In genomic region chr7:139043823-139044812, GRCh38 we compare ENCODE assay signal across 8 cellular contexts. TPM values are rescaled to one million over a fixed set of nuclear protein-coding genes. Genes with fewer than 3 reads are reported as not detected.
DNase-seq lines count a peak whose midpoint lies in the region; ATAC-seq and TF ChIP-seq lines count a peak whose summit lies in the region.

No MANE protein-coding gene starts in this region.

- peak overlapping the region; percentile 65 for H3K27ac Mint-ChIP-seq in activated T-helper 17 cell treated with anti-CD3 and anti-CD28 coated beads, Interleukin-2, amount 50 U/mL, for 72 hours

- peaks cover 44% of the 10 kb centered on the region for H3K4me1 Mint-ChIP-seq in activated T-helper 17 cell treated with anti-CD3 and anti-CD28 coated beads, Interleukin-2, amount 50 U/mL, for 72 hours

- TF ChIP-seq CTCF in heart left ventricle (IDR thresholded peaks at IDR 0.05) (no peak), testis (IDR thresholded peaks at IDR 0.05) (no peak)

- H3K27me3 ChIP-seq in heart left ventricle, result no peaks in the 10 kb centered on the region
- no peaks in the 10 kb centered on the region for H3K27me3 ChIP-seq in testis
- no peaks in the 10 kb centered on the region for H3K27me3 ChIP-seq in MG63

- 70 to 79% (median 75%) methylated on average over 14 of the region's 14 CpGs for WGBS in heart left ventricle, 4 donors
- WGBS in testis, 2 donors, result 82 to 85% methylated on average over 14 of the region's 14 CpGs

- H3K9me3 Mint-ChIP-seq in activated T-helper 17 cell treated with anti-CD3 and anti-CD28 coated beads, Interleukin-2, amount 50 U/mL, for 72 hours, result no peaks in the 10 kb centered on the region

- DNase-seq in NCI-H748 treated with DMSO at 0.1 percent for 48 hours (lab: John Stamatoyannopoulos, UW) (peak; percentile 87), heart left ventricle (no peak), testis (no peak), SIG-M5 treated with dmso at 0.1 percent for 504 hours (lab: John Stamatoyannopoulos, UW; ENCODE audit: unreplicated experiment) (no peak), MG63 (no peak)
- DNase-seq in stimulated activated CD4-positive, alpha-beta T cell treated with anti-CD3 and anti-CD28 coated beads, Interleukin-12 subunit alpha, Interleukin-12 subunit beta, amount 100 ng/mL, for 48 hours (ENCODE audit: low read depth in 2 of 3, low spot score in 1 of 3), result peak; percentile 44 to 60 (median 58)

- peak; percentile 48 for ATAC-seq in GM18498 (IDR thresholded peaks at IDR 0.05; ENCODE audit: unreplicated experiment)
- ATAC-seq in activated T-helper 17 cell treated with anti-CD3 and anti-CD28 coated beads, Interleukin-2, amount 50 U/mL, for 72 hours (replicated peaks), result peak; percentile 66
- ATAC-seq in heart left ventricle, result no peak

- no peaks in the 10 kb centered on the region for H3K27me3 Mint-ChIP-seq in activated T-helper 17 cell treated with anti-CD3 and anti-CD28 coated beads, Interleukin-2, amount 50 U/mL, for 72 hours

- H3K36me3 Mint-ChIP-seq in activated T-helper 17 cell treated with anti-CD3 and anti-CD28 coated beads, Interleukin-2, amount 50 U/mL, for 72 hours (ENCODE audit: low read depth), result peaks cover 63% of the 10 kb centered on the region

- H3K36me3 ChIP-seq in heart left ventricle, result peaks cover 0 to 54% (median 37%) of the 10 kb centered on the region in 9 donors
- no peaks in the 10 kb centered on the region for H3K36me3 ChIP-seq in testis (ENCODE audit: low read depth, missing control alignments)
- H3K36me3 ChIP-seq in MG63, result peaks cover 31% of the 10 kb centered on the region

- intact Hi-C loops in heart left ventricle (cut with DNase I), result no loop called here
- intact Hi-C loops in testis (cut with DNase I; ENCODE audit: low total_unique reads), result no loop called here

- no peak for TF ChIP-seq POLR2A in heart left ventricle (IDR thresholded peaks at IDR 0.05)
- no peak for TF ChIP-seq POLR2A in testis (IDR thresholded peaks at IDR 0.05)

- H3K27ac ChIP-seq in heart left ventricle (peak overlapping the region in 2 of 12 donors; percentile 28 to 79), testis (no peak overlapping the region)

- H3K4me3 Mint-ChIP-seq in activated T-helper 17 cell treated with anti-CD3 and anti-CD28 coated beads, Interleukin-2, amount 50 U/mL, for 72 hours, result peak overlapping the region; percentile 40

- H3K4me3 ChIP-seq in heart left ventricle (no peak overlapping the region), testis (no peak overlapping the region), MG63 (no peak overlapping the region)

- H3K4me1 ChIP-seq in heart left ventricle (peaks cover 0 to 35% (median 8%) of the 10 kb centered on the region in 12 donors), testis (no peaks in the 10 kb centered on the region)

- no peaks in the 10 kb centered on the region for H3K9me3 ChIP-seq in heart left ventricle
- no peaks in the 10 kb centered on the region for H3K9me3 ChIP-seq in testis
- no peaks in the 10 kb centered on the region for H3K9me3 ChIP-seq in MG63

RNA-seq across cellular contexts. Expression of gene ZC3HAV1L, which starts 8.3 kb away (rescaled TPM):
- total RNA-seq in activated T-helper 17 cell treated with anti-CD3 and anti-CD28 coated beads, Interleukin-2, amount 50 U/mL, for 72 hours, result 10 to 100 TPM; 23.6 to 32.4 TPM
- total RNA-seq in heart left ventricle (1 to 10 TPM; 1.7 to 6.2 (median 3.7) TPM), testis (10 to 100 TPM; 22.4 to 22.6 TPM)
- polyA plus RNA-seq in heart left ventricle (under 1 TPM; 0.46 to 0.80 TPM), testis (ENCODE audit: insufficient read depth, low read depth, low replicate concordance) (2.5 TPM)
- 3.5 and 4.3 TPM in 2 replicates for total RNA-seq in MG63 (2014; rRNA removed; shearing (Covaris generic); ENCODE audit: low replicate concordance)

Comparison
In these comparisons a context has a peak if more than half of its experiments do, and no peak if none do; other contexts are left out.
1. ATAC-seq: peak in GM18498 (single experiment) and activated T-helper 17 cell treated with anti-CD3 and anti-CD28 coated beads, Interleukin-2, amount 50 U/mL, for 72 hours (single experiment); none in heart left ventricle (0 of 4).
2. DNase-seq: peak in NCI-H748 treated with DMSO at 0.1 percent for 48 hours (single experiment) and stimulated activated CD4-positive, alpha-beta T cell treated with anti-CD3 and anti-CD28 coated beads, Interleukin-12 subunit alpha, Interleukin-12 subunit beta, amount 100 ng/mL, for 48 hours (3 of 3); none in heart left ventricle (0 of 5), testis (single experiment), SIG-M5 treated with dmso at 0.1 percent for 504 hours (single experiment) and MG63 (single experiment).